Comparison of ENCODE assay signal across 16 cellular contexts in the genomic region with DNA sequence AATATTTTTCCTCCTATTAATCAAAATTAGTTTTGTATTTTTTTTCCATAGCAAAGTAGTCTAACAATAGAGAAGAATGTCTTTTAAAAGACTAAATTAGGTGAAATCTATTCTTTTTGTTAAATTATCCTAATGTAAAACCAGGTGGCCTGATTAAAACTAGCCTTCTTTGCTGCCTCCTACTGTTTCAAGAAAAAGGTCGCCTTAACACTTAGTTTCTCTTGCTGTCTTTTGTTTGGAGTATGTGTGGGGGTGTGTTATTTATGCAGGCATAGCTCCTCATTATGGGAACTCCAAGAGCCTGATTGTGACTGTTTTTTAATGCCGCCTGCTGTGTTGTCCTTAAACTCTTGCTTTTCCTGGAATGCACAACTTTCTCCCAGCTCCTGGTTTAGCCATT.
DNase-seq lines count a peak whose midpoint lies in the region; ATAC-seq and TF ChIP-seq lines count a peak whose summit lies in the region.
"Had no signal": no experiment of that assay in that cellular context is flagged by ENCODE, and none has a peak within 500 bp of the region (broad histone marks: within the 10 kb centered on the region; RNA-seq: fewer than 3 reads in every experiment).

No MANE protein-coding gene starts in this region.

- H3K9me3 Mint-ChIP-seq in H9 (no peaks in the 10 kb centered on the region), WTC11 (no peaks in the 10 kb centered on the region)
- H3K9me3 Mint-ChIP-seq: activated T-cell treated with anti-CD3 and anti-CD28 coated beads, Interleukin-2, amount 50 U/mL, for 4 hours had no signal

- H3K4me3 ChIP-seq in foreskin fibroblast (ENCODE audit: low read depth in 1 of 2, low read length in 2 of 2) (no peak overlapping the region), parathyroid adenoma (ENCODE audit: low read depth, low read length) (no peak overlapping the region), Karpas-422 (ENCODE audit: low read length) (no peak overlapping the region)
- H3K4me3 ChIP-seq: BLaER1, SJSA1 had no signal

- no peak overlapping the region for H2BK120ac ChIP-seq in H9 (ENCODE audit: low read depth, low read length, poor library complexity, severe bottlenecking)

- H2BK5ac ChIP-seq in H9 (ENCODE audit: insufficient read length, low read length) = no peak overlapping the region

- H4K91ac ChIP-seq in H9 (ENCODE audit: insufficient read length, low read depth, low read length) = no peak overlapping the region

- POLR2A ChIA-PET in WTC11 (lab: Charles Lee) = no interaction called here

- H3K9me3 ChIP-seq in H9 (ENCODE audit: control insufficient read depth, low read depth, low read length) (no peaks in the 10 kb centered on the region), parathyroid adenoma (ENCODE audit: control insufficient read depth, low read length) (no peaks in the 10 kb centered on the region), Karpas-422 (ENCODE audit: low read length) (no peaks in the 10 kb centered on the region)
- H3K9me3 ChIP-seq: BLaER1, SJSA1 had no signal

- H3K27me3 Mint-ChIP-seq in H9 (ENCODE audit: low read depth) (peaks cover 4% of the 10 kb centered on the region), WTC11 (ENCODE audit: low read depth) (no peaks in the 10 kb centered on the region)
- H3K27me3 Mint-ChIP-seq: activated naive CD8-positive, alpha-beta T cell; central memory CD8-positive, alpha-beta T cell had no signal

- no peak overlapping the region for H4K8ac ChIP-seq in H9 (replicated peaks; ENCODE audit: insufficient read length, low read depth, low read length)

- H3T11ph ChIP-seq in H9 (ENCODE audit: low read length) = no peak overlapping the region

- H3K79me2 ChIP-seq in H9 (ENCODE audit: insufficient read depth, low read length) = no peaks in the 10 kb centered on the region
- H3K79me2 ChIP-seq in parathyroid adenoma = peaks cover 16% of the 10 kb centered on the region
- H3K79me2 ChIP-seq in Karpas-422 (ENCODE audit: low read length) = no peaks in the 10 kb centered on the region

- no peak overlapping the region for H3K18ac ChIP-seq in H9 (ENCODE audit: insufficient read length, low read depth, low read length)

- no peak overlapping the region for H3K4ac ChIP-seq in H9 (ENCODE audit: low read depth, low read length)

- peak; percentile 46; the same call in 2 of the 3 replicates for TF ChIP-seq CTCF in H9 (conservative IDR thresholded peaks at IDR 0.05)
- no peak for TF ChIP-seq CTCF in WTC11 (IDR thresholded peaks at IDR 0.05)
- peak; percentile 19 for TF ChIP-seq CTCF in foreskin fibroblast (IDR thresholded peaks at IDR 0.05; ENCODE audit: low read depth, low read length)
- TF ChIP-seq CTCF in parathyroid adenoma (IDR thresholded peaks at IDR 0.05) = peak; percentile 17

- H2AFZ ChIP-seq in H9 (ENCODE audit: low read length) (no peak overlapping the region), parathyroid adenoma (no peak overlapping the region), Karpas-422 (ENCODE audit: low read length) (no peak overlapping the region)

- no peak overlapping the region for H3K27ac ChIP-seq in H9 (ENCODE audit: insufficient read length, low read depth, low read length)
- no peak overlapping the region for H3K27ac ChIP-seq in parathyroid adenoma
- no peak overlapping the region for H3K27ac ChIP-seq in Karpas-422 (ENCODE audit: low read length)
- H3K27ac ChIP-seq: BLaER1, SJSA1 had no signal

- no peaks in the 10 kb centered on the region for H3K23me2 ChIP-seq in H9 (ENCODE audit: insufficient read length, low read depth, low read length, poor library complexity, severe bottlenecking)

- H2BK12ac ChIP-seq in H9 (ENCODE audit: insufficient read length, low read depth, low read length) = no peak overlapping the region

- no peaks in the 10 kb centered on the region for H4K20me1 ChIP-seq in H9 (ENCODE audit: control insufficient read depth, insufficient read depth, insufficient read length)
- H4K20me1 ChIP-seq in Karpas-422 (ENCODE audit: insufficient read depth, low read depth, low read length) = no peaks in the 10 kb centered on the region
- H4K20me1 ChIP-seq: BLaER1 had no signal

- H3K14ac ChIP-seq in H9 (ENCODE audit: insufficient read depth, low read length) = no peak overlapping the region

- H3K27ac Mint-ChIP-seq in H9 = peak overlapping the region; percentile 7 to 84 (median 9); a peak in 4 of 7 replicates
- H3K27ac Mint-ChIP-seq in WTC11 = peak overlapping the region; percentile 5; the same call in 1 of the 2 replicates
- H3K27ac Mint-ChIP-seq: activated naive CD8-positive, alpha-beta T cell had no signal

- H3K56ac ChIP-seq in H9 (ENCODE audit: insufficient read length, low read depth, low read length) = no peak overlapping the region

- H3K4me1 ChIP-seq in H9 (ENCODE audit: insufficient read depth, low read length) (no peaks in the 10 kb centered on the region; the same call in 1 of the 2 replicates), parathyroid adenoma (peaks cover 5% of the 10 kb centered on the region), Karpas-422 (ENCODE audit: low read length) (no peaks in the 10 kb centered on the region)
- H3K4me1 ChIP-seq: BLaER1, SJSA1 had no signal

- CTCF ChIA-PET in WTC11 (lab: Charles Lee) = no interaction called here

- no peaks in the 10 kb centered on the region for H3K36me3 ChIP-seq in parathyroid adenoma (ENCODE audit: control insufficient read depth, insufficient read depth, low read length)
- no peaks in the 10 kb centered on the region for H3K36me3 ChIP-seq in Karpas-422 (ENCODE audit: insufficient read depth, low read length)
- H3K36me3 ChIP-seq: BLaER1, SJSA1 had no signal

- no peak overlapping the region for H2BK15ac ChIP-seq in H9 (ENCODE audit: low read depth, low read length)

- H3K79me1 ChIP-seq in H9 (ENCODE audit: insufficient read depth, low read depth, low read length, poor library complexity, severe bottlenecking) = no peaks in the 10 kb centered on the region

- DNase-seq in H9 (no peak), WTC11 (ENCODE audit: low spot score) (no peak), foreskin fibroblast (no peak), NCI-H2029 (lab: John Stamatoyannopoulos, UW) (no peak), Karpas-422 (no peak)
- DNase-seq in effector CD4-positive, alpha-beta T cell = no peak
- DNase-seq: activated T-cell treated with anti-CD3 and anti-CD28 coated beads, Interleukin-2, amount 50 U/mL, for 4 hours; NCI-H1694; NCI-H510A; OCI-M1 had no signal

- no peak overlapping the region for H3K23ac ChIP-seq in H9 (ENCODE audit: insufficient read length, low read depth, low read length)

- H3K36me3 Mint-ChIP-seq in H9 (ENCODE audit: insufficient read depth in 1 of 3, low read depth in 3 of 3) (no peaks in the 10 kb centered on the region), WTC11 (no peaks in the 10 kb centered on the region)
- H3K36me3 Mint-ChIP-seq: activated naive CD8-positive, alpha-beta T cell had no signal

- H3K4me1 Mint-ChIP-seq in H9 (peaks cover 19 to 26% of the 10 kb centered on the region in 2 experiments), WTC11 (peaks cover 33% of the 10 kb centered on the region)
- H3K4me1 Mint-ChIP-seq: central memory CD8-positive, alpha-beta T cell had no signal

- ATAC-seq in WTC11 = peak; percentile 81
- ATAC-seq: activated T-cell treated with anti-CD3 and anti-CD28 coated beads, Interleukin-2, amount 50 U/mL, for 4 hours; left lobe of liver had no signal

- H2BK20ac ChIP-seq in H9 (ENCODE audit: low read depth, low read length, poor library complexity, severe bottlenecking) = no peak overlapping the region

- H3K27me3 ChIP-seq in H9 (ENCODE audit: insufficient read depth, low read length) = no peaks in the 10 kb centered on the region
- H3K27me3 ChIP-seq in parathyroid adenoma (ENCODE audit: control insufficient read depth, insufficient read depth, low read length) = no peaks in the 10 kb centered on the region
- H3K27me3 ChIP-seq in Karpas-422 (ENCODE audit: low read length) = no peaks in the 10 kb centered on the region
- H3K27me3 ChIP-seq: BLaER1, SJSA1 had no signal

- H3K4me3 Mint-ChIP-seq in H9 = no peak overlapping the region; a peak in 1 of 5 replicates
- H3K4me3 Mint-ChIP-seq in WTC11 = no peak overlapping the region
- H3K4me3 Mint-ChIP-seq: activated naive CD8-positive, alpha-beta T cell; activated T-cell treated with anti-CD3 and anti-CD28 coated beads, Interleukin-2, amount 50 U/mL, for 4 hours; central memory CD8-positive, alpha-beta T cell had no signal

- H2AK5ac ChIP-seq in H9 (ENCODE audit: insufficient read length, low read length) = no peak overlapping the region

- H4K5ac ChIP-seq in H9 (ENCODE audit: insufficient read length, low read depth, low read length) = no peak overlapping the region

- no peaks in the 10 kb centered on the region for H3K9me2 ChIP-seq in Karpas-422 (replicated peaks; ENCODE audit: insufficient read depth, low read length)

- H3K4me2 ChIP-seq in H9 (ENCODE audit: insufficient read depth, insufficient read length, low read length) (no peak overlapping the region), parathyroid adenoma (ENCODE audit: low read length) (no peak overlapping the region), Karpas-422 (ENCODE audit: low read depth, low read length, poor library complexity, severe bottlenecking) (no peak overlapping the region)
- H3K4me2 ChIP-seq: BLaER1 had no signal

- H3K9ac ChIP-seq in H9 (ENCODE audit: extremely low read depth, insufficient read length, low read length) (no peak overlapping the region), parathyroid adenoma (no peak overlapping the region), Karpas-422 (ENCODE audit: low read length) (no peak overlapping the region)
- H3K9ac ChIP-seq: BLaER1 had no signal

- no CpG with 5 or more reads among the region's 2 CpGs for WGBS in H9 (ENCODE audit: extremely low coverage, insufficient read length, low lambda C conversion rate)

TF ChIP-seq in WTC11, 78 proteins besides CTCF, POLR2A, EP300 and RAD21:
- TF ChIP-seq, protein P1, sequence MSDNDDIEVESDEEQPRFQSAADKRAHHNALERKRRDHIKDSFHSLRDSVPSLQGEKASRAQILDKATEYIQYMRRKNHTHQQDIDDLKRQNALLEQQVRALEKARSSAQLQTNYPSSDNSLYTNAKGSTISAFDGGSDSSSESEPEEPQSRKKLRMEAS (CRISPR knock-in tag; IDR thresholded peaks at IDR 0.05) = no peak
- TF ChIP-seq, protein P2, sequence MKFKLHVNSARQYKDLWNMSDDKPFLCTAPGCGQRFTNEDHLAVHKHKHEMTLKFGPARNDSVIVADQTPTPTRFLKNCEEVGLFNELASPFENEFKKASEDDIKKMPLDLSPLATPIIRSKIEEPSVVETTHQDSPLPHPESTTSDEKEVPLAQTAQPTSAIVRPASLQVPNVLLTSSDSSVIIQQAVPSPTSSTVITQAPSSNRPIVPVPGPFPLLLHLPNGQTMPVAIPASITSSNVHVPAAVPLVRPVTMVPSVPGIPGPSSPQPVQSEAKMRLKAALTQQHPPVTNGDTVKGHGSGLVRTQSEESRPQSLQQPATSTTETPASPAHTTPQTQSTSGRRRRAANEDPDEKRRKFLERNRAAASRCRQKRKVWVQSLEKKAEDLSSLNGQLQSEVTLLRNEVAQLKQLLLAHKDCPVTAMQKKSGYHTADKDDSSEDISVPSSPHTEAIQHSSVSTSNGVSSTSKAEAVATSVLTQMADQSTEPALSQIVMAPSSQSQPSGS (CRISPR knock-in tag; IDR thresholded peaks at IDR 0.05; ENCODE audit: borderline replicate concordance, low read depth) = no peak
TF ChIP-seq in WTC11: peak in this region for 0.
